Comparison of ENCODE assay signal across 8 cellular contexts in the genomic region with DNA sequence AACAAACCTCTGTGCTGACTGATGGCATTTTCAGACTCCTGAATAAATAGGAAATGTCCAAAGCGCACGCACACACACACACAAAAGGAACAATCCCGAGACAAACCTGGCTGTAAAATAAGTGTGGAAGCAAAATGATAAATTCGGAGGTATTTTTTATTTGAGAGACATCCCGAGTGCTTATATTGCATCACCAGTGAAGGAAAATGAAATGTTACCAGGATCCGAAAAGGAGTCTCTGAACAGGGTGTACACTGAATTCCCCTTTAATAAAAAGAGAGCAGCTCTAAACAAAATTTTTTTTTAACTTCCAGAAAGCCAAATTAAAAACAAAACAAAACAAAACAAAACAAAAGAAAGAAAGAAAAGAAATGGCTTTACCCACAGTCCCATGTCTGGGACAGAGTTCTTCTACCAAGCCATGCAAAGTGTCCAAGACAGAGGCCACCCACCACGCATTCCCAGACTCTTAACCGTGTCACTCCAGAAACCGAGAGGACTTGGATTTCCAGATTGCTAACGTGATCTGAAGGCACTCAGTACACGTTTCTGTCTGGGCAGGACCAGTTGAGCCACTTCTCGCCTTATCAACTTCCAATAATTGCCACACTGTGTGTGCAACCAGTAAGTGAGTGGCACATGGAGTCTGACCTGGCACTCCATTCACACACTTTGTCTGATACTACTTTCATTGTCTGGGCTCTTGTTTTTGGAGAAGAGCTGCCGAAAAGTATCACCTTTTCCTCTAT. TPM values are rescaled to one million over a fixed set of nuclear protein-coding genes. Genes with fewer than 3 reads are reported as not detected.
A peak's percentile ranks its signal among the peaks of the same experiment; 100 is the strongest.
DNase-seq lines count a peak whose midpoint lies in the region; ATAC-seq and TF ChIP-seq lines count a peak whose summit lies in the region.

No MANE protein-coding gene starts in this region.

- TF ChIP-seq CTCF in C4-2B (conservative IDR thresholded peaks at IDR 0.05): no peak

- H3K9me3 ChIP-seq in GM23248 (ENCODE audit: low read depth) (no peaks in the 10 kb centered on the region), ectodermal cell (ENCODE audit: control insufficient read depth, low read length) (no peaks in the 10 kb centered on the region), aorta (ENCODE audit: control insufficient read depth, low read length) (no peaks in the 10 kb centered on the region)

- H2BK15ac ChIP-seq in mesendoderm (replicated peaks; ENCODE audit: low read depth): no peak overlapping the region

- peak overlapping the region; percentile 84 for H2AK5ac ChIP-seq in mesendoderm (ENCODE audit: low read length)

- H3K4me2 ChIP-seq in GM23248 (ENCODE audit: unreplicated experiment) (peak overlapping the region; percentile 86), mesendoderm (ENCODE audit: low read length) (peak overlapping the region; percentile 93)

- H3K9ac ChIP-seq in GM23248: peak overlapping the region; percentile 81
- H3K9ac ChIP-seq in mesendoderm (ENCODE audit: low read length): peak overlapping the region; percentile 83

- H3K27me3 ChIP-seq in GM23248 (replicated peaks; ENCODE audit: insufficient read depth) (no peaks in the 10 kb centered on the region), ectodermal cell (ENCODE audit: control insufficient read depth, insufficient read depth, low read length, poor library complexity, severe bottlenecking) (peaks cover 26% of the 10 kb centered on the region), mesendoderm (ENCODE audit: insufficient read depth, low read length, poor library complexity) (no peaks in the 10 kb centered on the region), aorta (ENCODE audit: control insufficient read depth in 1 of 2, insufficient read depth in 2 of 2, low read length in 1 of 2) (no peaks in the 10 kb centered on the region)

- in situ Hi-C loops in GM23248 (cut with MboI): no loop called here

- H3K27ac ChIP-seq in C4-2B (peak overlapping the region; percentile 99), GM23248 (peak overlapping the region; percentile 18; the same call in 1 of the 2 replicates), ectodermal cell (ENCODE audit: insufficient read depth, low read depth, low read length, poor library complexity, severe bottlenecking) (no peak overlapping the region), mesendoderm (ENCODE audit: low read depth, low read length) (no peak overlapping the region), aorta (ENCODE audit: low read depth in 1 of 2, low read length in 2 of 2) (peak overlapping the region in 1 of 2 donors; percentile 52)

- H3K18ac ChIP-seq in mesendoderm (ENCODE audit: low read length): peak overlapping the region; percentile 94

- H4K8ac ChIP-seq in mesendoderm (ENCODE audit: low read depth, low read length): no peak overlapping the region

- H3K4me3 ChIP-seq in GM23248 (peak overlapping the region; percentile 73), ectodermal cell (ENCODE audit: insufficient read depth, low read depth, low read length) (peak overlapping the region; percentile 59), mesendoderm (ENCODE audit: low read length) (peak overlapping the region; percentile 72), aorta (ENCODE audit: low read length in 2 of 2) (peak overlapping the region; percentile 19 to 69)

- ATAC-seq in aorta (ENCODE audit: low FRiP score) (peak; percentile 56), HG03571 (IDR thresholded peaks at IDR 0.05; ENCODE audit: unreplicated experiment) (no peak)

- peak; percentile 53 for DNase-seq in GM23248
- peak; percentile 27 for DNase-seq in NCI-H510A treated with DMSO at 0.1 percent for 48 hours (lab: John Stamatoyannopoulos, UW)
- DNase-seq in mesendoderm: peak; percentile 50
- no peak for DNase-seq in aorta
- no peak for DNase-seq in KG1 (lab: John Stamatoyannopoulos, UW)

- H2AFZ ChIP-seq in GM23248: peak overlapping the region; percentile 93

- no peaks in the 10 kb centered on the region for H3K9me2 ChIP-seq in GM23248 (ENCODE audit: insufficient read depth)

- peak overlapping the region; percentile 30 for H2BK120ac ChIP-seq in mesendoderm (ENCODE audit: low read depth, low read length)

- H3K4me1 ChIP-seq in GM23248 (ENCODE audit: insufficient read depth) (peaks cover 7% of the 10 kb centered on the region; the same call in 1 of the 2 replicates), ectodermal cell (ENCODE audit: control insufficient read depth, insufficient read depth, low read length) (peaks cover 8% of the 10 kb centered on the region), mesendoderm (ENCODE audit: control insufficient read depth, low read depth, low read length) (peaks cover 3% of the 10 kb centered on the region), aorta (ENCODE audit: control insufficient read depth in 1 of 2, insufficient read depth in 2 of 2, low read length in 2 of 2) (no peaks in the 10 kb centered on the region)

- H3K4ac ChIP-seq in mesendoderm (ENCODE audit: low read depth, low read length): peak overlapping the region; percentile 26

- H3K36me3 ChIP-seq in GM23248 (ENCODE audit: low read depth) (no peaks in the 10 kb centered on the region), ectodermal cell (ENCODE audit: control insufficient read depth, insufficient read depth, low read length) (no peaks in the 10 kb centered on the region), mesendoderm (ENCODE audit: control insufficient read depth, insufficient read depth, low read length) (no peaks in the 10 kb centered on the region), aorta (ENCODE audit: control insufficient read depth in 1 of 2, insufficient read depth in 2 of 2, low read length in 1 of 2) (peaks cover 0 to 1% of the 10 kb centered on the region in 2 donors)

- peaks cover 17% of the 10 kb centered on the region; the same call in 1 of the 2 replicates for H3F3A ChIP-seq in GM23248 (ENCODE audit: insufficient read depth)

- peak overlapping the region; percentile 76 for H2BK5ac ChIP-seq in mesendoderm (ENCODE audit: low read length)

- H3K23ac ChIP-seq in mesendoderm (ENCODE audit: low read length): peak overlapping the region; percentile 67

- no peaks in the 10 kb centered on the region for H4K20me1 ChIP-seq in GM23248 (ENCODE audit: insufficient read depth)

- intact Hi-C loops in aorta (cut with DNase I): loop anchor here (5.0 to 10.0 kb wide), 3 partner anchors 82 to 208 kb away; partner anchors contain the start of gene PRSS35 (in 2 of the 2)

- H3K79me1 ChIP-seq in mesendoderm (ENCODE audit: low read length): peaks cover 6% of the 10 kb centered on the region

- 21 to 23% methylated on average over 13 of the region's 13 CpGs for WGBS in GM23248 (ENCODE audit: low coverage in 1 of 2, low lambda C conversion rate in 2 of 2, missing lambda C conversion rate in 2 of 2), 2 experiments
- 61 to 64% methylated on average over 13 of the region's 13 CpGs for WGBS in ectodermal cell, 2 experiments
- WGBS in mesendoderm (ENCODE audit: extremely low coverage, insufficient coverage, low lambda C conversion rate): no CpG with 5 or more reads among the region's 13 CpGs
- WGBS in aorta, 2 donors: 6 to 8% methylated on average over 13 of the region's 13 CpGs

- H4K5ac ChIP-seq in mesendoderm (ENCODE audit: low read length): no peak overlapping the region

- H3K56ac ChIP-seq in mesendoderm (ENCODE audit: low read length): peak overlapping the region; percentile 90

- no peaks in the 10 kb centered on the region for H3K79me2 ChIP-seq in GM23248 (ENCODE audit: insufficient read depth)
- peaks cover 7% of the 10 kb centered on the region for H3K79me2 ChIP-seq in mesendoderm (ENCODE audit: control insufficient read depth, insufficient read depth, low read length)

RNA-seq across cellular contexts. Expression of gene ME1, which starts 0.8 kb away (rescaled TPM):
- total RNA-seq in GM23248 (2014; rRNA removed; shearing (Covaris generic)): 1.5 and 4.0 TPM in 2 replicates
- polyA plus RNA-seq in GM23248 (2016; fragmentation: Nextera tagmentation; extraction: Ambion mirVana) (10.0 and 11.6 TPM in 2 replicates), aorta (10 to 100 TPM; 13.2 to 19.8 TPM)
- polyA plus RNA-seq in ectodermal cell (2013, experiment 1 of 4): 2.5 TPM
- 2.4 TPM for polyA plus RNA-seq in ectodermal cell (2013, experiment 2 of 4)
- 1.7 TPM for polyA plus RNA-seq in ectodermal cell (2013, experiment 3 of 4)
- 1.9 TPM for polyA plus RNA-seq in ectodermal cell (2013, experiment 4 of 4)
- polyA plus RNA-seq in mesendoderm (2013, experiment 1 of 2): 9.3 TPM
- polyA plus RNA-seq in mesendoderm (2013, experiment 2 of 2): 9.9 TPM
- total RNA-seq in aorta: 10 to 100 TPM; 10.9 to 21.0 TPM

Comparison
In these comparisons a context has a peak if more than half of its experiments do, and no peak if none do; other contexts are left out.
1. H3K27ac ChIP-seq: peak in C4-2B (single experiment) and GM23248 (single experiment); none in ectodermal cell (single experiment) and mesendoderm (single experiment).
2. DNase-seq: peak in GM23248 (single experiment), NCI-H510A treated with DMSO at 0.1 percent for 48 hours (single experiment) and mesendoderm (single experiment); none in aorta (0 of 2) and KG1 (single experiment).
3. Peak in every context shown above with its lines, with median percentiles within 50 percentile points of each other: H3K4me3 ChIP-seq.